In genomic region chr4:38605181-38605764, GRCh38 we compare ENCODE assay signal across 23 cellular contexts. TPM values are rescaled to one million over a fixed set of nuclear protein-coding genes. Genes with fewer than 3 reads are reported as not detected.
DNase-seq lines count a peak whose midpoint lies in the region; TF ChIP-seq lines count a peak whose summit lies in the region.
"Had no signal": no experiment of that assay in that cellular context is flagged by ENCODE, and none has a peak within 500 bp of the region (broad histone marks: within the 10 kb centered on the region; RNA-seq: fewer than 3 reads in every experiment).

No MANE protein-coding gene starts in this region.

- no peaks in the 10 kb centered on the region for H3K27me3 Mint-ChIP-seq in CD8-positive, alpha-beta memory T cell
- H3K27me3 Mint-ChIP-seq in endodermal cell (ENCODE audit: insufficient read depth), result peaks cover 2% of the 10 kb centered on the region
- H3K27me3 Mint-ChIP-seq: stimulated activated naive CD8-positive, alpha-beta T cell treated with anti-CD3 and anti-CD28 coated beads, Interleukin-15, amount 100 ng/mL, for 72 hours had no signal

- H3K9me3 Mint-ChIP-seq in CD8-positive, alpha-beta memory T cell, result peaks cover 0 to 2% (median 0%) of the 10 kb centered on the region in 5 donors
- H3K9me3 Mint-ChIP-seq in endodermal cell, result no peaks in the 10 kb centered on the region
- H3K9me3 Mint-ChIP-seq: HFFc6; memory B cell; stimulated activated naive CD8-positive, alpha-beta T cell treated with anti-CD3 and anti-CD28 coated beads, Interleukin-15, amount 100 ng/mL, for 72 hours had no signal

- peak overlapping the region; percentile 60 for H2AFZ ChIP-seq in neuronal stem cell (ENCODE audit: low read length)

- no peak overlapping the region for H4K8ac ChIP-seq in neuronal stem cell (ENCODE audit: low read depth, low read length)

- H3K4me1 Mint-ChIP-seq in CD8-positive, alpha-beta memory T cell, result peaks cover 45 to 66% (median 48%) of the 10 kb centered on the region in 3 donors
- H3K4me1 Mint-ChIP-seq in endodermal cell, result peaks cover 16% of the 10 kb centered on the region

- CTCF ChIA-PET in CD8-positive, alpha-beta memory T cell (lab: Charles Lee), result interaction anchor here (0.6 to 1.5 kb wide), 2 partner anchors 50 to 70 kb away, joined by 4 to 5 read pairs; no protein-coding TSS in a partner anchor

- no peaks in the 10 kb centered on the region for H3K36me3 ChIP-seq in CD8-positive, alpha-beta memory T cell (ENCODE audit: insufficient read depth, low read length)
- H3K36me3 ChIP-seq in endodermal cell (ENCODE audit: control insufficient read depth, insufficient read depth, low read length) (no peaks in the 10 kb centered on the region), neuronal stem cell (replicated peaks in 1 of 2; ENCODE audit: control insufficient read depth in 2 of 2, insufficient read depth in 2 of 2, low read length in 2 of 2) (peaks cover 0 to 2% of the 10 kb centered on the region in 2 donors)
- H3K36me3 ChIP-seq: sigmoid colon had no signal

- H3K36me3 Mint-ChIP-seq in CD8-positive, alpha-beta memory T cell, result peaks cover 0 to 6% (median 0%) of the 10 kb centered on the region in 3 donors
- no peaks in the 10 kb centered on the region for H3K36me3 Mint-ChIP-seq in endodermal cell (ENCODE audit: low read depth)
- H3K36me3 Mint-ChIP-seq: memory B cell had no signal

- 81 to 96% methylated on average over 3 to 6 of the region's 6 CpGs for WGBS in endodermal cell (ENCODE audit: insufficient coverage in 1 of 2, insufficient read length in 1 of 2), 2 experiments
- WGBS in neuronal stem cell (ENCODE audit: extremely low coverage in 2 of 2, insufficient read length in 2 of 2, insufficient replicate concordance in 1 of 2), 2 donors, result no CpG with 5 or more reads among the region's 6 CpGs

- POLR2A ChIA-PET in CD8-positive, alpha-beta memory T cell (lab: Charles Lee), result no interaction called here

- H3K23ac ChIP-seq in neuronal stem cell (ENCODE audit: low read depth, low read length, poor library complexity), result no peak overlapping the region

- H3K4ac ChIP-seq in neuronal stem cell (ENCODE audit: low read length), result no peak overlapping the region

- no peak overlapping the region for H3K18ac ChIP-seq in neuronal stem cell (ENCODE audit: low read length)

- H3K4me3 ChIP-seq in CD8-positive, alpha-beta memory T cell (ENCODE audit: low read length), result no peak overlapping the region
- H3K4me3 ChIP-seq in endodermal cell (ENCODE audit: low read length) (no peak overlapping the region), neuronal stem cell (ENCODE audit: low read length in 2 of 2) (no peak overlapping the region)
- H3K4me3 ChIP-seq: GM12878, sigmoid colon had no signal

- H2AK5ac ChIP-seq in neuronal stem cell (ENCODE audit: low read depth, low read length), result no peak overlapping the region

- H3K9ac ChIP-seq in endodermal cell (ENCODE audit: extremely low read depth, low read length, poor library complexity, severe bottlenecking) (no peak overlapping the region), neuronal stem cell (ENCODE audit: low read depth, low read length, poor library complexity) (no peak overlapping the region)

- H3K9me3 ChIP-seq in CD8-positive, alpha-beta memory T cell (ENCODE audit: low read length), result no peaks in the 10 kb centered on the region
- H3K9me3 ChIP-seq in endodermal cell (ENCODE audit: control insufficient read depth, low read length), result no peaks in the 10 kb centered on the region
- H3K9me3 ChIP-seq in neuronal stem cell (replicated peaks in 1 of 2; ENCODE audit: control insufficient read depth in 2 of 2, insufficient read depth in 1 of 2, low read depth in 1 of 2, low read length in 2 of 2), result peaks cover 2 to 24% of the 10 kb centered on the region in 2 donors
- H3K9me3 ChIP-seq: sigmoid colon had no signal

- H2BK120ac ChIP-seq in neuronal stem cell (ENCODE audit: low read depth, low read length), result no peak overlapping the region

- peak overlapping the region in 2 of 7 donors; percentile 38 to 46 for H3K4me3 Mint-ChIP-seq in CD8-positive, alpha-beta memory T cell
- H3K4me3 Mint-ChIP-seq in endodermal cell, result no peak overlapping the region
- H3K4me3 Mint-ChIP-seq: HFFc6; memory B cell; stimulated activated naive CD8-positive, alpha-beta T cell treated with anti-CD3 and anti-CD28 coated beads, Interleukin-15, amount 100 ng/mL, for 72 hours had no signal

- H3K79me1 ChIP-seq in neuronal stem cell (ENCODE audit: low read depth, low read length), result no peaks in the 10 kb centered on the region

- TF ChIP-seq CTCF in 22Rv1 (IDR thresholded peaks at IDR 0.05) (no peak), endodermal cell (conservative IDR thresholded peaks at IDR 0.05) (no peak)

- no peak overlapping the region for H3K14ac ChIP-seq in neuronal stem cell (ENCODE audit: low read length)

- DNase-seq in CD8-positive, alpha-beta memory T cell, result no peak
- DNase-seq in endodermal cell, result no peak
- no peak for DNase-seq in neuronal stem cell (ENCODE audit: low spot score)
- no peak for DNase-seq in dermis blood vessel endothelial cell
- DNase-seq in NCI-H2171 (lab: John Stamatoyannopoulos, UW), result no peak
- DNase-seq in NCI-H82 treated with DMSO at 0.1 percent for 48 hours (lab: John Stamatoyannopoulos, UW; ENCODE audit: unreplicated experiment), result no peak
- no peak for DNase-seq in NCI-H2227 treated with DMSO at 0.1 percent for 48 hours (lab: John Stamatoyannopoulos, UW)
- DNase-seq: activated CD8-positive, alpha-beta memory T cell treated with anti-CD3 and anti-CD28 coated beads, Interleukin-2, amount 50 U/mL, for 4 hours; activated gamma-delta T cell; cerebellar nuclear complex; GF-D8; HFFc6; kidney; NCI-H1417 treated with DMSO at 0.1 percent for 48 hours; NK-92 treated with Interleukin-12 subunit alpha and Interleukin-12 subunit beta, amount 100 ng/mL, for 24 hours; occipital lobe; RPMI8226; sigmoid colon; stimulated activated naive CD8-positive, alpha-beta T cell treated with anti-CD3 and anti-CD28 coated beads, Interleukin-15, amount 100 ng/mL, for 72 hours; T1000 had no signal

- H2BK15ac ChIP-seq in neuronal stem cell (ENCODE audit: low read length), result no peak overlapping the region

- H2BK5ac ChIP-seq in neuronal stem cell (ENCODE audit: low read length), result no peak overlapping the region

- no peaks in the 10 kb centered on the region for H3K27me3 ChIP-seq in CD8-positive, alpha-beta memory T cell (ENCODE audit: insufficient read depth, low read length, poor library complexity, severe bottlenecking)
- H3K27me3 ChIP-seq in endodermal cell (ENCODE audit: control insufficient read depth, insufficient read depth, low read length, poor library complexity, severe bottlenecking) (no peaks in the 10 kb centered on the region), neuronal stem cell (ENCODE audit: control insufficient read depth in 3 of 3, insufficient read depth in 3 of 3, low read depth in 1 of 3, low read length in 3 of 3) (no peaks in the 10 kb centered on the region)
- H3K27me3 ChIP-seq: sigmoid colon had no signal

- no peak overlapping the region for H4K91ac ChIP-seq in neuronal stem cell (ENCODE audit: low read depth, low read length, poor library complexity)

- H3K27ac Mint-ChIP-seq in CD8-positive, alpha-beta memory T cell, result peak overlapping the region in 7 of 8 donors; percentile 25 to 77 (median 36)
- H3K27ac Mint-ChIP-seq in endodermal cell, result no peak overlapping the region
- H3K27ac Mint-ChIP-seq: HFFc6, memory B cell had no signal

- peak overlapping the region; percentile 15; the same call in 1 of the 2 replicates for H3K27ac ChIP-seq in 22Rv1
- H3K27ac ChIP-seq in CD8-positive, alpha-beta memory T cell (ENCODE audit: low read depth, low read length), result peak overlapping the region; percentile 2
- peak overlapping the region; percentile 12 for H3K27ac ChIP-seq in endodermal cell (ENCODE audit: low read depth, low read length)
- H3K27ac ChIP-seq in neuronal stem cell (replicated peaks; ENCODE audit: low read length), result no peak overlapping the region

- no peak overlapping the region for H2BK12ac ChIP-seq in neuronal stem cell (ENCODE audit: low read length)

- no peak overlapping the region for H3K4me2 ChIP-seq in neuronal stem cell (ENCODE audit: insufficient read depth, low read length, poor library complexity, severe bottlenecking)

- H3K4me1 ChIP-seq in CD8-positive, alpha-beta memory T cell (ENCODE audit: insufficient read depth, low read length), result peaks cover 19% of the 10 kb centered on the region
- H3K4me1 ChIP-seq in endodermal cell (ENCODE audit: control insufficient read depth, insufficient read depth, low read length) (no peaks in the 10 kb centered on the region), neuronal stem cell (ENCODE audit: control insufficient read depth in 2 of 2, insufficient read depth in 1 of 2, low read depth in 1 of 2, low read length in 2 of 2) (peaks cover 10 to 17% of the 10 kb centered on the region in 2 donors)

RNA-seq across cellular contexts. Expression of gene KLF3, which starts 58.7 kb away (rescaled TPM):
- 10 to 100 TPM; 15.2 to 17.1 TPM for total RNA-seq in CD8-positive, alpha-beta memory T cell
- 72.9 TPM for polyA plus RNA-seq in CD8-positive, alpha-beta memory T cell
- total RNA-seq in endodermal cell (10 to 100 TPM; 20.7 to 28.2 TPM), dermis blood vessel endothelial cell (26.4 and 32.7 TPM in 2 replicates)
- 38.0 TPM for polyA plus RNA-seq in endodermal cell (2013, experiment 1 of 2)
- polyA plus RNA-seq in endodermal cell (2013, experiment 2 of 2), result 38.5 TPM
- polyA plus RNA-seq in neuronal stem cell (2013, experiment 1 of 2), result 29.7 TPM
- polyA plus RNA-seq in neuronal stem cell (2013, experiment 2 of 2), result 30.1 TPM
